26 cellular contexts compared by ENCODE assay signal in genomic region chr17:35116845-35117244, GRCh38. TPM values are rescaled to one million over a fixed set of nuclear protein-coding genes. Genes with fewer than 3 reads are reported as not detected.
DNase-seq lines count a peak whose midpoint lies in the region; ATAC-seq and TF ChIP-seq lines count a peak whose summit lies in the region.
"Had no signal": no experiment of that assay in that cellular context is flagged by ENCODE, and none has a peak within 500 bp of the region (broad histone marks: within the 10 kb centered on the region; RNA-seq: fewer than 3 reads in every experiment).

No MANE protein-coding gene starts in this region.

- TF ChIP-seq CTCF in GM20000 (IDR thresholded peaks at IDR 0.05; ENCODE audit: extremely low read depth, missing control alignments), result no peak

- no peak overlapping the region for H3K14ac ChIP-seq in trophoblast cell (ENCODE audit: low read length)

- no peak overlapping the region for H3K4me2 ChIP-seq in trophoblast cell (ENCODE audit: low read length)

- H3K27ac ChIP-seq in HUES48 (ENCODE audit: low read depth, low read length), result peak overlapping the region; percentile 14
- no peak overlapping the region for H3K27ac ChIP-seq in trophoblast cell (ENCODE audit: low read depth, low read length)
- H3K27ac ChIP-seq: cardiac muscle cell, heart right ventricle, prostate gland, suprapubic skin, uterus had no signal

- H3K4me1 ChIP-seq in HUES48 (ENCODE audit: control insufficient read depth, insufficient read depth, low read length), result 0 out of 2 replicates have a peak, but pooled peaks cover 7% of the 10 kb centered on the region
- peaks cover 12 to 21% of the 10 kb centered on the region in 2 experiments for H3K4me1 ChIP-seq in trophoblast cell (ENCODE audit: control insufficient read depth in 1 of 2, insufficient read depth in 2 of 2, low read length in 2 of 2)
- H3K4me1 ChIP-seq: prostate gland, uterus had no signal

- peaks cover 6% of the 10 kb centered on the region for H3K79me1 ChIP-seq in trophoblast cell (ENCODE audit: low read length)

- peak overlapping the region; percentile 39 for H4K91ac ChIP-seq in trophoblast cell (ENCODE audit: low read depth, low read length)

- H3K4me3 ChIP-seq in HUES48 (ENCODE audit: low read depth, low read length) (no peak overlapping the region), trophoblast cell (ENCODE audit: low read depth, low read length) (no peak overlapping the region)
- H3K4me3 ChIP-seq: cardiac muscle cell, heart right ventricle, prostate gland, suprapubic skin, uterus had no signal

- no peaks in the 10 kb centered on the region for H3K9me3 Mint-ChIP-seq in activated naive CD4-positive, alpha-beta T cell treated with anti-CD3 and anti-CD28 coated beads for 36 hours
- no peaks in the 10 kb centered on the region for H3K9me3 Mint-ChIP-seq in activated naive CD4-positive, alpha-beta T cell treated with anti-CD3 and anti-CD28 coated beads, Interleukin-2, amount 50 U/mL, for 72 hours
- H3K9me3 Mint-ChIP-seq in activated CD4-positive, alpha-beta memory T cell treated with anti-CD3 and anti-CD28 coated beads, Interleukin-2, amount 10 ng/mL, durations not matched to agents 7 days and 5 days, result no peaks in the 10 kb centered on the region
- H3K9me3 Mint-ChIP-seq: mesothelial cell of epicardium, nephron had no signal

- no peak for DNase-seq in activated naive CD4-positive, alpha-beta T cell treated with anti-CD3 and anti-CD28 coated beads for 36 hours
- DNase-seq in activated naive CD4-positive, alpha-beta T cell treated with anti-CD3 and anti-CD28 coated beads, Interleukin-2, amount 50 U/mL, for 72 hours (ENCODE audit: low spot score in 2 of 2), result no peak
- DNase-seq in ecto neural progenitor cell (ENCODE audit: low spot score), result peak; percentile 54
- no peak for DNase-seq in trophoblast cell
- no peak for DNase-seq in UCSD-AML1 (lab: John Stamatoyannopoulos, UW; ENCODE audit: unreplicated experiment)
- no peak for DNase-seq in activated CD4-positive, alpha-beta memory T cell treated with anti-CD3 and anti-CD28 coated beads, Interleukin-2, amount 10 ng/mL, durations not matched to agents 7 days and 5 days
- no peak for DNase-seq in GM20000 (ENCODE audit: low spot score)
- DNase-seq: activated CD4-positive, alpha-beta T cell treated with anti-CD3 and anti-CD28 coated beads for 1 hour; activated effector memory CD4-positive, alpha-beta T cell treated with Interleukin-2 at 50 U/mL for 16 hours; amygdala; C1 segment of cervical spinal cord; dermis blood vessel endothelial cell; heart right ventricle; KBM-7; NCI-H2171; NCI-H526; uterus had no signal

- H2BK5ac ChIP-seq in trophoblast cell (ENCODE audit: low read depth, low read length, poor library complexity), result no peak overlapping the region

- no peak overlapping the region for H2AK5ac ChIP-seq in trophoblast cell (ENCODE audit: low read length)

- H2BK12ac ChIP-seq in trophoblast cell (ENCODE audit: low read length), result peak overlapping the region; percentile 29

- POLR2A ChIA-PET in activated CD4-positive, alpha-beta memory T cell treated with anti-CD3 and anti-CD28 coated beads, Interleukin-2, amount 10 ng/mL, durations not matched to agents 7 days and 5 days (lab: Charles Lee), result no interaction called here

- peak overlapping the region; percentile 2 for H3K18ac ChIP-seq in trophoblast cell (ENCODE audit: low read length)

- peaks cover 45% of the 10 kb centered on the region for H3K4me1 Mint-ChIP-seq in activated naive CD4-positive, alpha-beta T cell treated with anti-CD3 and anti-CD28 coated beads for 36 hours (ENCODE audit: low read depth)
- peaks cover 43% of the 10 kb centered on the region for H3K4me1 Mint-ChIP-seq in activated CD4-positive, alpha-beta memory T cell treated with anti-CD3 and anti-CD28 coated beads, Interleukin-2, amount 10 ng/mL, durations not matched to agents 7 days and 5 days
- H3K4me1 Mint-ChIP-seq: nephron had no signal

- intact Hi-C loops in activated naive CD4-positive, alpha-beta T cell treated with anti-CD3 and anti-CD28 coated beads for 36 hours (cut with micrococcal nuclease), result no loop called here

- no peaks in the 10 kb centered on the region for H3K9me3 ChIP-seq in HUES48 (ENCODE audit: control insufficient read depth, insufficient read depth, low read length)
- H3K9me3 ChIP-seq in trophoblast cell (ENCODE audit: insufficient read depth, low read depth, low read length), result no peaks in the 10 kb centered on the region
- H3K9me3 ChIP-seq: heart right ventricle, prostate gland, suprapubic skin, uterus had no signal

- WGBS in trophoblast cell (ENCODE audit: extremely low coverage, insufficient coverage, insufficient read length), result no CpG with 5 or more reads among the region's 12 CpGs

- no peak overlapping the region for H2BK120ac ChIP-seq in trophoblast cell (ENCODE audit: insufficient read depth, low read length, poor library complexity)

- no peak overlapping the region for H4K8ac ChIP-seq in trophoblast cell (ENCODE audit: low read depth, low read length)

- no peak overlapping the region for H3K4me3 Mint-ChIP-seq in activated naive CD4-positive, alpha-beta T cell treated with anti-CD3 and anti-CD28 coated beads for 36 hours
- H3K4me3 Mint-ChIP-seq in activated CD4-positive, alpha-beta memory T cell treated with anti-CD3 and anti-CD28 coated beads, Interleukin-2, amount 10 ng/mL, durations not matched to agents 7 days and 5 days, result no peak overlapping the region
- H3K4me3 Mint-ChIP-seq: mesothelial cell of epicardium had no signal

- no peaks in the 10 kb centered on the region for H3K27me3 Mint-ChIP-seq in activated naive CD4-positive, alpha-beta T cell treated with anti-CD3 and anti-CD28 coated beads for 36 hours (ENCODE audit: low read depth)
- no peaks in the 10 kb centered on the region for H3K27me3 Mint-ChIP-seq in activated CD4-positive, alpha-beta memory T cell treated with anti-CD3 and anti-CD28 coated beads, Interleukin-2, amount 10 ng/mL, durations not matched to agents 7 days and 5 days

- peaks cover 32% of the 10 kb centered on the region for H3K36me3 Mint-ChIP-seq in activated naive CD4-positive, alpha-beta T cell treated with anti-CD3 and anti-CD28 coated beads for 36 hours (ENCODE audit: low read depth)
- H3K36me3 Mint-ChIP-seq in activated naive CD4-positive, alpha-beta T cell treated with anti-CD3 and anti-CD28 coated beads, Interleukin-2, amount 50 U/mL, for 72 hours, result peaks cover 18 to 25% of the 10 kb centered on the region in 2 donors
- H3K36me3 Mint-ChIP-seq in activated CD4-positive, alpha-beta memory T cell treated with anti-CD3 and anti-CD28 coated beads, Interleukin-2, amount 10 ng/mL, durations not matched to agents 7 days and 5 days (ENCODE audit: low read depth), result peaks cover 27% of the 10 kb centered on the region

- H3K9ac ChIP-seq in HUES48 (ENCODE audit: low read depth, low read length), result no peak overlapping the region
- H3K9ac ChIP-seq in trophoblast cell (ENCODE audit: low read length), result no peak overlapping the region

- H4K12ac ChIP-seq in trophoblast cell (ENCODE audit: low read depth, low read length), result no peak overlapping the region

- no peak overlapping the region for H3K23ac ChIP-seq in trophoblast cell (ENCODE audit: low read length)

- H3K79me2 ChIP-seq in trophoblast cell (ENCODE audit: control insufficient read depth, insufficient read depth, low read length, poor library complexity), result peaks cover 4% of the 10 kb centered on the region

- peak overlapping the region; percentile 37 for H3K27ac Mint-ChIP-seq in activated naive CD4-positive, alpha-beta T cell treated with anti-CD3 and anti-CD28 coated beads for 36 hours
- no peak overlapping the region for H3K27ac Mint-ChIP-seq in activated naive CD4-positive, alpha-beta T cell treated with anti-CD3 and anti-CD28 coated beads, Interleukin-2, amount 50 U/mL, for 72 hours
- H3K27ac Mint-ChIP-seq in activated CD4-positive, alpha-beta memory T cell treated with anti-CD3 and anti-CD28 coated beads, Interleukin-2, amount 10 ng/mL, durations not matched to agents 7 days and 5 days, result no peak overlapping the region
- H3K27ac Mint-ChIP-seq: mesothelial cell of epicardium, nephron had no signal

- H3K4ac ChIP-seq in trophoblast cell (ENCODE audit: low read depth, low read length), result no peak overlapping the region

- no peaks in the 10 kb centered on the region for H3K27me3 ChIP-seq in HUES48 (ENCODE audit: control insufficient read depth, insufficient read depth, low read length)
- H3K27me3 ChIP-seq in trophoblast cell (ENCODE audit: insufficient read depth, low read length), result no peaks in the 10 kb centered on the region
- H3K27me3 ChIP-seq: heart right ventricle, suprapubic skin, uterus had no signal

- no peak overlapping the region for H2AFZ ChIP-seq in trophoblast cell (ENCODE audit: insufficient read depth, low read length, poor library complexity)

- ATAC-seq in activated naive CD4-positive, alpha-beta T cell treated with anti-CD3 and anti-CD28 coated beads, Interleukin-2, amount 50 U/mL, for 72 hours, result no peak
- ATAC-seq: HCT116, heart right ventricle, left lobe of liver had no signal

- no peaks in the 10 kb centered on the region for H3K36me3 ChIP-seq in HUES48 (ENCODE audit: control insufficient read depth, insufficient read depth, low read length)
- H3K36me3 ChIP-seq in trophoblast cell (ENCODE audit: control insufficient read depth in 1 of 2, insufficient read depth in 2 of 2, low read length in 2 of 2), result no peaks in the 10 kb centered on the region
- H3K36me3 ChIP-seq: cardiac muscle cell, heart right ventricle, prostate gland, suprapubic skin, uterus had no signal

- CTCF ChIA-PET in activated naive CD4-positive, alpha-beta T cell treated with anti-CD3 and anti-CD28 coated beads for 36 hours (lab: Charles Lee), result interaction anchor here (1.1 to 3.1 kb wide), 2 partner anchors 24 to 27 kb away, joined by 3 to 20 read pairs; no protein-coding TSS in a partner anchor
- CTCF ChIA-PET in activated CD4-positive, alpha-beta memory T cell treated with anti-CD3 and anti-CD28 coated beads, Interleukin-2, amount 10 ng/mL, durations not matched to agents 7 days and 5 days (lab: Charles Lee), result interaction anchor here (1.5 to 5.2 kb wide), 2 partner anchors 14 to 122 kb away, joined by 5 to 123 read pairs; no protein-coding TSS in a partner anchor

RNA-seq across cellular contexts. Expression of gene RAD51D, which starts 2.8 kb away (rescaled TPM):
- total RNA-seq in activated naive CD4-positive, alpha-beta T cell treated with anti-CD3 and anti-CD28 coated beads for 36 hours, result 10 to 100 TPM; 31.5 to 33.0 TPM
- 10 to 100 TPM; 30.4 TPM for total RNA-seq in activated naive CD4-positive, alpha-beta T cell treated with anti-CD3 and anti-CD28 coated beads, Interleukin-2, amount 50 U/mL, for 72 hours
- polyA plus RNA-seq in trophoblast cell (2013), result 5.0 and 5.4 TPM in 2 replicates
- total RNA-seq in activated CD4-positive, alpha-beta memory T cell treated with anti-CD3 and anti-CD28 coated beads, Interleukin-2, amount 10 ng/mL, durations not matched to agents 7 days and 5 days, result 10 to 100 TPM; 25.6 to 25.9 TPM

RNA-seq across cellular contexts. Expression of gene FNDC8, which starts 4.6 kb away (rescaled TPM):
- not detected for total RNA-seq in activated naive CD4-positive, alpha-beta T cell treated with anti-CD3 and anti-CD28 coated beads for 36 hours
- not detected for total RNA-seq in activated naive CD4-positive, alpha-beta T cell treated with anti-CD3 and anti-CD28 coated beads, Interleukin-2, amount 50 U/mL, for 72 hours
- not detected in 2 replicates for polyA plus RNA-seq in trophoblast cell (2013)
- not detected for total RNA-seq in activated CD4-positive, alpha-beta memory T cell treated with anti-CD3 and anti-CD28 coated beads, Interleukin-2, amount 10 ng/mL, durations not matched to agents 7 days and 5 days
- total RNA-seq: cardiac muscle cell, dermis blood vessel endothelial cell, G401, heart right ventricle, left lobe of liver, mesothelial cell of epicardium, suprapubic skin, uterus had no signal
- polyA plus RNA-seq: cardiac muscle cell, heart right ventricle had no signal

RNA-seq across cellular contexts. Expression of gene NLE1, which starts 25.3 kb away (rescaled TPM):
- total RNA-seq in activated naive CD4-positive, alpha-beta T cell treated with anti-CD3 and anti-CD28 coated beads for 36 hours, result 10 to 100 TPM; 33.0 to 35.2 TPM
- total RNA-seq in activated naive CD4-positive, alpha-beta T cell treated with anti-CD3 and anti-CD28 coated beads, Interleukin-2, amount 50 U/mL, for 72 hours, result 10 to 100 TPM; 17.7 to 35.6 TPM
- 5.6 and 5.9 TPM in 2 replicates for polyA plus RNA-seq in trophoblast cell (2013)
- total RNA-seq in activated CD4-positive, alpha-beta memory T cell treated with anti-CD3 and anti-CD28 coated beads, Interleukin-2, amount 10 ng/mL, durations not matched to agents 7 days and 5 days, result 10 to 100 TPM; 13.4 to 14.0 TPM

RNA-seq across cellular contexts. Expression of gene UNC45B, which starts 30.8 kb away (rescaled TPM):
- under 1 TPM; 0.05 to 0.15 TPM for total RNA-seq in activated naive CD4-positive, alpha-beta T cell treated with anti-CD3 and anti-CD28 coated beads for 36 hours
- under 1 TPM in 1 of 2 donors, not detected in 1; 0.07 TPM for total RNA-seq in activated naive CD4-positive, alpha-beta T cell treated with anti-CD3 and anti-CD28 coated beads, Interleukin-2, amount 50 U/mL, for 72 hours
- 0.05 and 0.11 TPM in 2 replicates for polyA plus RNA-seq in trophoblast cell (2013)
- total RNA-seq in activated CD4-positive, alpha-beta memory T cell treated with anti-CD3 and anti-CD28 coated beads, Interleukin-2, amount 10 ng/mL, durations not matched to agents 7 days and 5 days, result under 1 TPM; 0.18 to 0.25 TPM
- total RNA-seq: dermis blood vessel endothelial cell, G401, left lobe of liver, mesothelial cell of epicardium, suprapubic skin had no signal

RNA-seq across cellular contexts. Expression of gene RFFL, which starts 53.3 kb away (rescaled TPM):
- total RNA-seq in activated naive CD4-positive, alpha-beta T cell treated with anti-CD3 and anti-CD28 coated beads for 36 hours, result 10 to 100 TPM; 17.8 to 18.2 TPM
- 10 to 100 TPM in 1 of 2 donors, 1 to 10 TPM in 1; 7.3 to 30.9 TPM for total RNA-seq in activated naive CD4-positive, alpha-beta T cell treated with anti-CD3 and anti-CD28 coated beads, Interleukin-2, amount 50 U/mL, for 72 hours
- polyA plus RNA-seq in trophoblast cell (2013), result 6.5 and 7.2 TPM in 2 replicates
- total RNA-seq in activated CD4-positive, alpha-beta memory T cell treated with anti-CD3 and anti-CD28 coated beads, Interleukin-2, amount 10 ng/mL, durations not matched to agents 7 days and 5 days, result 10 to 100 TPM; 47.3 to 53.9 TPM
